In genomic region chr7:87057210-87057609, GRCh38 we compare ENCODE assay signal across 1 cellular context.
TF ChIP-seq lines count a peak whose summit lies in the region.

No MANE protein-coding gene starts in this region.

TF ChIP-seq in K562, 482 proteins besides CTCF, POLR2A, EP300 and RAD21 (continued from another document and continues in another):
- TF ChIP-seq AFF4 (CRISPR knock-in tag; IDR thresholded peaks at IDR 0.05) = peak; percentile 47; the same call in 1 of the 2 replicates
- TF ChIP-seq ZNF668 (CRISPR knock-in tag; IDR thresholded peaks at IDR 0.05) = no peak
- TF ChIP-seq NR2C1 (IDR thresholded peaks at IDR 0.05) = no peak
- peak; percentile 14; the same call in 1 of the 2 replicates for TF ChIP-seq NR2C1 (tag; IDR thresholded peaks at IDR 0.05)
- TF ChIP-seq RBM17 (IDR thresholded peaks at IDR 0.05; ENCODE audit: borderline replicate concordance, low read depth, low read length) = no peak
- TF ChIP-seq THAP12 (CRISPR knock-in tag; IDR thresholded peaks at IDR 0.05) = no peak
- TF ChIP-seq BRF2 (IDR thresholded peaks at IDR 0.05; ENCODE audit: borderline replicate concordance, insufficient read depth, insufficient read length) = no peak
- TF ChIP-seq HLTF (IDR thresholded peaks at IDR 0.05) = no peak
- no peak for TF ChIP-seq TRIM24 (IDR thresholded peaks at IDR 0.05)
- TF ChIP-seq ZFX (CRISPR knock-in tag; IDR thresholded peaks at IDR 0.05) = peak; percentile 32; the same call in 1 of the 2 replicates
- TF ChIP-seq ATF2 (CRISPR knock-in tag; IDR thresholded peaks at IDR 0.05) = no peak
- no peak for TF ChIP-seq ETV5 (CRISPR knock-in tag; IDR thresholded peaks at IDR 0.05; ENCODE audit: low read depth)
- TF ChIP-seq SMARCA4 (IDR thresholded peaks at IDR 0.05) = 0 out of 2 replicates have a peak, but pooled peaks have one; percentile 30
- no peak for TF ChIP-seq KLF16 (IDR thresholded peaks at IDR 0.05)
- no peak for TF ChIP-seq KLF6 (CRISPR knock-in tag; IDR thresholded peaks at IDR 0.05; ENCODE audit: borderline replicate concordance)
- TF ChIP-seq XRCC4 (IDR thresholded peaks at IDR 0.05; ENCODE audit: extremely low read depth, insufficient read depth, insufficient read length) = no peak
- no peak for TF ChIP-seq ATF4 (CRISPR knock-in tag; IDR thresholded peaks at IDR 0.05)
- TF ChIP-seq ARNT (IDR thresholded peaks at IDR 0.05) = no peak
- TF ChIP-seq SMAD1 (IDR thresholded peaks at IDR 0.05; ENCODE audit: low read depth, low read length, partially characterized antibody) = no peak
- TF ChIP-seq CREBBP (IDR thresholded peaks at IDR 0.05; ENCODE audit: low read depth, low read length) = no peak
- no peak for TF ChIP-seq USF2 (CRISPR knock-in tag; IDR thresholded peaks at IDR 0.05)
- TF ChIP-seq TFAM (CRISPR knock-in tag; conservative IDR thresholded peaks at IDR 0.05) = no peak
- 0 out of 2 replicates have a peak, but pooled peaks have one; percentile 44 for TF ChIP-seq GTF2E2 (tag; IDR thresholded peaks at IDR 0.05)
- peak; percentile 42 for TF ChIP-seq ARID1B (IDR thresholded peaks at IDR 0.05)
- TF ChIP-seq TGIF2 (CRISPR knock-in tag; IDR thresholded peaks at IDR 0.05) = no peak
- no peak for TF ChIP-seq ZNF583 (CRISPR knock-in tag; IDR thresholded peaks at IDR 0.05)
- TF ChIP-seq ARID3A (IDR thresholded peaks at IDR 0.05; ENCODE audit: borderline replicate concordance, low read depth, low read length) = peak; percentile 45; the same call in 1 of the 2 replicates
- TF ChIP-seq SLC30A9 (CRISPR knock-in tag; IDR thresholded peaks at IDR 0.05) = no peak
- TF ChIP-seq HMGN3 (IDR thresholded peaks at IDR 0.05; ENCODE audit: borderline replicate concordance, extremely low read depth, insufficient read length, low read depth, low read length) = no peak
- no peak for TF ChIP-seq PCBP2 (IDR thresholded peaks at IDR 0.05; ENCODE audit: low read depth, low read length, poor library complexity, severe bottlenecking)
- no peak for TF ChIP-seq NFE2L1 (tag; IDR thresholded peaks at IDR 0.05; ENCODE audit: borderline replicate concordance, low read depth)
- no peak for TF ChIP-seq STAG1 (CRISPR knock-in tag; IDR thresholded peaks at IDR 0.05; ENCODE audit: borderline replicate concordance)
- no peak for TF ChIP-seq ZBTB33 (CRISPR knock-in tag; IDR thresholded peaks at IDR 0.05)
- TF ChIP-seq CLOCK (CRISPR knock-in tag; IDR thresholded peaks at IDR 0.05; ENCODE audit: borderline replicate concordance) = no peak
- no peak for TF ChIP-seq ZNF75A (CRISPR knock-in tag; IDR thresholded peaks at IDR 0.05)
- TF ChIP-seq FOSL1 (tag; conservative IDR thresholded peaks at IDR 0.05) = peak; percentile 33; the same call in 1 of the 2 replicates
- no peak for TF ChIP-seq GATAD2B (IDR thresholded peaks at IDR 0.05; ENCODE audit: borderline replicate concordance)
- no peak for TF ChIP-seq UBTF (IDR thresholded peaks at IDR 0.05; ENCODE audit: borderline replicate concordance in 1 of 2, low read depth in 2 of 2, low read length in 2 of 2)
- no peak for TF ChIP-seq WHSC1 (IDR thresholded peaks at IDR 0.05; ENCODE audit: low read length)
- TF ChIP-seq HBP1 (CRISPR knock-in tag; IDR thresholded peaks at IDR 0.05) = no peak
- TF ChIP-seq CC2D1A (IDR thresholded peaks at IDR 0.05) = no peak
